ENCODE assay signal across 8 cellular contexts in genomic region chr20:34675993-34676641, GRCh38. TPM values are rescaled to one million over a fixed set of nuclear protein-coding genes. Genes with fewer than 3 reads are reported as not detected.
A peak's percentile ranks its signal among the peaks of the same experiment; 100 is the strongest.
DNase-seq lines count a peak whose midpoint lies in the region; ATAC-seq and TF ChIP-seq lines count a peak whose summit lies in the region.

No MANE protein-coding gene starts in this region.

- H3K9me3 ChIP-seq in WERI-Rb-1 (ENCODE audit: severe bottlenecking) (no peaks in the 10 kb centered on the region), iPS DF 6.9 (ENCODE audit: control insufficient read depth, insufficient read depth, low read length) (no peaks in the 10 kb centered on the region), spleen (no peaks in the 10 kb centered on the region)

- no peak for ATAC-seq in HG03175 (IDR thresholded peaks at IDR 0.05; ENCODE audit: unreplicated experiment)

- peak overlapping the region; percentile 71 for H3K4me3 ChIP-seq in WERI-Rb-1 (ENCODE audit: low read depth, low read length)
- H3K4me3 ChIP-seq in iPS DF 6.9 (ENCODE audit: low read length), result peak overlapping the region; percentile 82
- peak overlapping the region; percentile 80 to 92 (median 86) for H3K4me3 ChIP-seq in spleen

- no peaks in the 10 kb centered on the region for H3K4me1 ChIP-seq in iPS DF 6.9 (ENCODE audit: control insufficient read depth, insufficient read depth, low read length)
- peaks cover 4 to 28% (median 20%) of the 10 kb centered on the region in 6 donors for H3K4me1 ChIP-seq in spleen

- intact Hi-C loops in spleen (cut with DNase I; ENCODE audit: low total_unique reads), result no loop called here

- TF ChIP-seq CTCF in WERI-Rb-1 (IDR thresholded peaks at IDR 0.05; ENCODE audit: low read depth, low read length), result no peak
- TF ChIP-seq CTCF in spleen (IDR thresholded peaks at IDR 0.05 in 8 of 11, conservative IDR thresholded peaks at IDR 0.05 in 3 of 11), result no peak

- WGBS in iPS DF 6.9 (ENCODE audit: insufficient coverage, insufficient read length), result 100% methylated on average over 1 of the region's 14 CpGs
- WGBS in spleen, 5 donors, result 0 to 1% (median 0%) methylated on average over 14 of the region's 14 CpGs

- H3K27ac ChIP-seq in WERI-Rb-1, result peak overlapping the region; percentile 65
- H3K27ac ChIP-seq in iPS DF 6.9 (ENCODE audit: low read length), result no peak overlapping the region
- H3K27ac ChIP-seq in spleen, result peak overlapping the region in 7 of 8 donors; percentile 68 to 90 (median 85)

- no peaks in the 10 kb centered on the region; the same call in 1 of the 2 replicates for H3K36me3 ChIP-seq in WERI-Rb-1
- H3K36me3 ChIP-seq in iPS DF 6.9 (ENCODE audit: control insufficient read depth, insufficient read depth, low read length), result no peaks in the 10 kb centered on the region
- H3K36me3 ChIP-seq in spleen, result no peaks in the 10 kb centered on the region

- no peak for TF ChIP-seq POLR2A in spleen (IDR thresholded peaks at IDR 0.05)

- H3K27me3 ChIP-seq in WERI-Rb-1 (ENCODE audit: insufficient read depth, low read depth, severe bottlenecking) (no peaks in the 10 kb centered on the region), iPS DF 6.9 (ENCODE audit: control insufficient read depth, insufficient read depth, low read length) (no peaks in the 10 kb centered on the region), spleen (replicated peaks in 1 of 7) (no peaks in the 10 kb centered on the region)

- DNase-seq in NCI-H345 treated with DMSO at 0.1 percent for 48 hours (lab: John Stamatoyannopoulos, UW; ENCODE audit: unreplicated experiment), result peak; percentile 57
- DNase-seq in NCI-H345 (lab: John Stamatoyannopoulos, UW), result no peak
- DNase-seq in WERI-Rb-1, result no peak
- no peak for DNase-seq in iPS DF 6.9 (ENCODE audit: low read depth, low spot score)
- no peak for DNase-seq in spleen
- DNase-seq in germinal center (ENCODE audit: low spot score), result no peak
- DNase-seq in NK-92 (lab: John Stamatoyannopoulos, UW; ENCODE audit: unreplicated experiment), result no peak

RNA-seq across cellular contexts. Expression of gene PIGU, which starts 0.8 kb away (rescaled TPM):
- 10 to 100 TPM; 10.0 to 20.4 (median 14.2) TPM for total RNA-seq in spleen
- polyA plus RNA-seq in spleen, result 10 to 100 TPM; 13.3 to 15.2 (median 15.0) TPM

RNA-seq across cellular contexts. Expression of gene TP53INP2, which starts 28.0 kb away (rescaled TPM):
- total RNA-seq in spleen, result 10 to 100 TPM in 1 of 7 donors, 1 to 10 TPM in 6; 4.8 to 10.6 (median 7.4) TPM
- polyA plus RNA-seq in spleen, result 1 to 10 TPM; 2.0 to 3.0 (median 2.6) TPM
